In genomic region chr18:43650423-43650822, GRCh38 we compare ENCODE assay signal across 34 cellular contexts.
"Had no signal": no experiment of that assay in that cellular context is flagged by ENCODE, and none has a peak within 500 bp of the region (broad histone marks: within the 10 kb centered on the region; RNA-seq: fewer than 3 reads in every experiment).

No MANE protein-coding gene starts in this region.

- H3K4me1 Mint-ChIP-seq: activated B cell treated with CpG ODN at 0.5 μM for 24 hours; activated CD8-positive, alpha-beta memory T cell treated with anti-CD3 and anti-CD28 coated beads, Interleukin-2, amount 10 ng/mL, durations not matched to agents 7 days and 5 days; activated naive CD4-positive, alpha-beta T cell treated with anti-CD3 and anti-CD28 coated beads, Interleukin-2, amount 50 U/mL, for 24 hours; activated naive CD8-positive, alpha-beta T cell treated with anti-CD3 and anti-CD28 coated beads for 36 hours; activated naive CD8-positive, alpha-beta T cell treated with anti-CD3 and anti-CD28 coated beads, Interleukin-2, amount 50 U/mL, for 24 hours; T-helper 17 cell had no signal

- DNase-seq: activated B cell treated with CpG ODN at 0.5 μM for 24 hours; activated CD4-positive, alpha-beta memory T cell treated with anti-CD3 and anti-CD28 coated beads for 36 hours; activated CD4-positive, alpha-beta T cell treated with anti-CD3 and anti-CD28 coated beads for 48 hours; activated CD8-positive, alpha-beta memory T cell treated with anti-CD3 and anti-CD28 coated beads, Interleukin-2, amount 10 ng/mL, durations not matched to agents 7 days and 5 days; activated CD8-positive, alpha-beta memory T cell treated with anti-CD3 and anti-CD28 coated beads, Interleukin-2, amount 50 U/mL, for 4 hours; activated CD8-positive, alpha-beta T cell treated with anti-CD3 and anti-CD28 coated beads, Interleukin-2, amount 10 ng/mL, durations not matched to agents 7 days and 5 days; activated effector memory CD4-positive, alpha-beta T cell treated with anti-CD3 and anti-CD28 coated beads, Interleukin-2, amount 50 U/mL, for 16 hours; activated naive CD4-positive, alpha-beta T cell treated with anti-CD3 and anti-CD28 coated beads for 36 hours; activated naive CD8-positive, alpha-beta T cell treated with anti-CD3 and anti-CD28 coated beads for 36 hours; activated naive CD8-positive, alpha-beta T cell treated with anti-CD3 and anti-CD28 coated beads, Interleukin-2, amount 50 U/mL, for 24 hours; activated T-cell treated with anti-CD3 and anti-CD28 coated beads, Interleukin-2, amount 50 U/mL, for 1 hour; activated T-cell treated with anti-CD3 and anti-CD28 coated beads, Interleukin-2, amount 50 U/mL, for 48 hours; adrenal gland; amygdala; aorta; body of pancreas; caudate nucleus; cortex of kidney; dermis blood vessel endothelial cell; effector CD4-positive, alpha-beta T cell; effector memory CD8-positive, alpha-beta T cell; foreskin melanocyte; hippocampal formation; T-helper 1 cell; T-helper 17 cell; T1000; WERI-Rb-1 had no signal

- H3K27me3 ChIP-seq: adrenal gland, body of pancreas, gastroesophageal sphincter had no signal

- ATAC-seq: activated CD4-positive, CD25-positive, alpha-beta regulatory T cell treated with anti-CD3 and anti-CD28 coated beads, Interleukin-2, amount 50 U/mL, for 24 hours; activated CD8-positive, alpha-beta memory T cell treated with anti-CD3 and anti-CD28 coated beads, Interleukin-2, amount 10 ng/mL, durations not matched to agents 7 days and 5 days; activated CD8-positive, alpha-beta T cell treated with anti-CD3 and anti-CD28 coated beads, Interleukin-2, amount 10 ng/mL, durations not matched to agents 7 days and 5 days; activated naive CD8-positive, alpha-beta T cell treated with anti-CD3 and anti-CD28 coated beads, Interleukin-2, amount 50 U/mL, for 24 hours; body of pancreas; effector memory CD8-positive, alpha-beta T cell; esophagus mucosa; gastroesophageal sphincter; T-helper 17 cell had no signal

- H3K4me1 ChIP-seq: adrenal gland, body of pancreas, gastroesophageal sphincter had no signal

- H3K4me3 Mint-ChIP-seq: activated B cell treated with CpG ODN at 0.5 μM for 24 hours; activated CD4-positive, alpha-beta memory T cell treated with anti-CD3 and anti-CD28 coated beads for 36 hours; activated CD8-positive, alpha-beta memory T cell treated with anti-CD3 and anti-CD28 coated beads, Interleukin-2, amount 10 ng/mL, durations not matched to agents 7 days and 5 days; activated CD8-positive, alpha-beta T cell treated with anti-CD3 and anti-CD28 coated beads, Interleukin-2, amount 10 ng/mL, durations not matched to agents 7 days and 5 days; activated naive CD4-positive, alpha-beta T cell treated with anti-CD3 and anti-CD28 coated beads for 36 hours; activated naive CD4-positive, alpha-beta T cell treated with anti-CD3 and anti-CD28 coated beads, Interleukin-2, amount 50 U/mL, for 24 hours; activated naive CD8-positive, alpha-beta T cell treated with anti-CD3 and anti-CD28 coated beads for 36 hours; activated naive CD8-positive, alpha-beta T cell treated with anti-CD3 and anti-CD28 coated beads, Interleukin-2, amount 50 U/mL, for 24 hours; activated T-helper 1 cell treated with anti-CD3 and anti-CD28 coated beads, Interleukin-12 subunit alpha, Interleukin-12 subunit beta, Interleukin-2, Interleukin-4 antibody, amounts not matched to agents 30 ng/mL and 10 ng/mL and 1 ng/mL, durations not matched to agents 14 hours and 24 hours and 36 hours; effector memory CD8-positive, alpha-beta T cell; T-helper 17 cell; T-helper 2 cell treated with Interferon-gamma antibody and Interleukin-4, amounts not matched to agents 5 μg/mL and 100 μg/mL, for 36 hours had no signal

- H3K36me3 Mint-ChIP-seq: activated CD4-positive, alpha-beta memory T cell treated with anti-CD3 and anti-CD28 coated beads for 36 hours; activated CD8-positive, alpha-beta memory T cell treated with anti-CD3 and anti-CD28 coated beads, Interleukin-2, amount 10 ng/mL, durations not matched to agents 7 days and 5 days; activated naive CD4-positive, alpha-beta T cell treated with anti-CD3 and anti-CD28 coated beads, Interleukin-2, amount 50 U/mL, for 24 hours; activated naive CD8-positive, alpha-beta T cell treated with anti-CD3 and anti-CD28 coated beads for 36 hours had no signal

- H3K36me3 ChIP-seq: adrenal gland, gastroesophageal sphincter, WERI-Rb-1 had no signal

- H3K27ac ChIP-seq: adrenal gland, body of pancreas, gastroesophageal sphincter, WERI-Rb-1 had no signal

- H3K27ac Mint-ChIP-seq: activated B cell treated with CpG ODN at 0.5 μM for 24 hours; activated CD4-positive, alpha-beta memory T cell treated with anti-CD3 and anti-CD28 coated beads for 36 hours; activated CD8-positive, alpha-beta memory T cell treated with anti-CD3 and anti-CD28 coated beads, Interleukin-2, amount 10 ng/mL, durations not matched to agents 7 days and 5 days; activated CD8-positive, alpha-beta T cell treated with anti-CD3 and anti-CD28 coated beads, Interleukin-2, amount 10 ng/mL, durations not matched to agents 7 days and 5 days; activated naive CD4-positive, alpha-beta T cell treated with anti-CD3 and anti-CD28 coated beads for 36 hours; activated naive CD4-positive, alpha-beta T cell treated with anti-CD3 and anti-CD28 coated beads, Interleukin-2, amount 50 U/mL, for 24 hours; activated naive CD8-positive, alpha-beta T cell treated with anti-CD3 and anti-CD28 coated beads for 36 hours; activated naive CD8-positive, alpha-beta T cell treated with anti-CD3 and anti-CD28 coated beads, Interleukin-2, amount 50 U/mL, for 24 hours; activated T-helper 1 cell treated with anti-CD3 and anti-CD28 coated beads, Interleukin-12 subunit alpha, Interleukin-12 subunit beta, Interleukin-2, Interleukin-4 antibody, amounts not matched to agents 30 ng/mL and 10 ng/mL and 1 ng/mL, durations not matched to agents 14 hours and 24 hours and 36 hours; activated T-helper 2 cell treated with anti-CD3 and anti-CD28 coated beads, Interferon-gamma antibody, Interleukin-2, Interleukin-4, amounts not matched to agents 10 μg/mL and 5 μg/mL and 100 μg/mL, durations not matched to agents 14 hours and 24 hours and 36 hours; effector memory CD8-positive, alpha-beta T cell; T-helper 17 cell; T-helper 2 cell treated with Interferon-gamma antibody and Interleukin-4, amounts not matched to agents 5 μg/mL and 100 μg/mL, for 36 hours had no signal

- H3K27me3 Mint-ChIP-seq: activated B cell treated with CpG ODN at 0.5 μM for 24 hours; activated CD4-positive, alpha-beta memory T cell treated with anti-CD3 and anti-CD28 coated beads for 36 hours; activated CD8-positive, alpha-beta memory T cell treated with anti-CD3 and anti-CD28 coated beads, Interleukin-2, amount 10 ng/mL, durations not matched to agents 7 days and 5 days; activated naive CD4-positive, alpha-beta T cell treated with anti-CD3 and anti-CD28 coated beads, Interleukin-2, amount 50 U/mL, for 24 hours; activated naive CD8-positive, alpha-beta T cell treated with anti-CD3 and anti-CD28 coated beads for 36 hours; activated naive CD8-positive, alpha-beta T cell treated with anti-CD3 and anti-CD28 coated beads, Interleukin-2, amount 50 U/mL, for 24 hours; effector memory CD8-positive, alpha-beta T cell; T-helper 17 cell had no signal

- H3K9me3 ChIP-seq: adrenal gland, gastroesophageal sphincter had no signal

- H3K4me3 ChIP-seq: adrenal gland, body of pancreas, gastroesophageal sphincter had no signal
